ENCODE assay signal across 1 cellular context in the genomic region with DNA sequence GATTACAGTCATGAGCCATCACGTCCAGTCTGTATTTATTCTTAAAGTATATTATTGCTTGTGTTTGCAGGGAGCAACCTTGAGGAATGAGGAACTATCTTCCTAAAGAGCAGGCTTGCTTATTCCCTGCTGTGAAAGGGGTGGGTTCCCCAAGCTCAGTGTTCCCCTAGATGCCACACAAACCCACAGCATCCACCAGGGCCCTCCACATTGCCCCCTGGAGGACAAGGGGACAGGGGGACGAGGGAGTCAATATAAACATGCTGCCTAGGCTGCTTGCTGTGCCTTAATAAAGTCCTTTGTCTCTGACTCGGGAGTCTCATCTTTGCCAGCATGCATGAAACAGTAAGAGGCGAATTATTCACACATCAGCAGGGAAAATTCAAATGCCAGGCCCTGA.
TF ChIP-seq lines count a peak whose summit lies in the region.

No MANE protein-coding gene starts in this region.

TF ChIP-seq in GM23338, 12 proteins besides CTCF, POLR2A, EP300 and RAD21 (continued from another document):
- no peak for TF ChIP-seq ZNF462 (CRISPR knock-in tag; IDR thresholded peaks at IDR 0.05)
- no peak for TF ChIP-seq CREB1 (CRISPR knock-in tag; IDR thresholded peaks at IDR 0.05; ENCODE audit: low read depth)
- no peak for TF ChIP-seq JUNB (IDR thresholded peaks at IDR 0.05; ENCODE audit: unreplicated experiment)
- TF ChIP-seq REST (IDR thresholded peaks at IDR 0.05; ENCODE audit: unreplicated experiment) = no peak
- TF ChIP-seq ZNF114 (CRISPR knock-in tag; IDR thresholded peaks at IDR 0.05) = no peak
